Comparison of ENCODE assay signal across 8 cellular contexts in genomic region chr3:71710906-71711494, GRCh38. TPM values are rescaled to one million over a fixed set of nuclear protein-coding genes. Genes with fewer than 3 reads are reported as not detected.
DNase-seq lines count a peak whose midpoint lies in the region; ATAC-seq and TF ChIP-seq lines count a peak whose summit lies in the region.

No MANE protein-coding gene starts in this region.

- H3K14ac ChIP-seq in mesenchymal stem cell (ENCODE audit: low read length in 2 of 2) = no peak overlapping the region

- H3K4ac ChIP-seq in mesenchymal stem cell (ENCODE audit: low read depth in 1 of 2, low read length in 2 of 2) = no peak overlapping the region

- H3K4me3 ChIP-seq in OCI-LY7 (ENCODE audit: low read depth, low read length, poor library complexity, severe bottlenecking) (no peak overlapping the region), mesenchymal stem cell (ENCODE audit: insufficient read depth in 1 of 2, low read depth in 1 of 2, low read length in 2 of 2) (no peak overlapping the region)

- H2BK5ac ChIP-seq in mesenchymal stem cell (ENCODE audit: low read depth, low read length, poor library complexity, severe bottlenecking) = no peak overlapping the region

- no peaks in the 10 kb centered on the region for H3K4me1 ChIP-seq in OCI-LY7 (ENCODE audit: insufficient read depth, low read length, poor library complexity, severe bottlenecking)
- peaks cover 6% of the 10 kb centered on the region for H3K4me1 ChIP-seq in mesenchymal stem cell (ENCODE audit: control insufficient read depth, insufficient read depth, low read depth, low read length)

- 18% methylated on average over 1 of the region's 1 CpG for WGBS in mesenchymal stem cell

- H3K79me2 ChIP-seq in OCI-LY7 (ENCODE audit: insufficient read depth, low read depth, low read length) = no peaks in the 10 kb centered on the region

- no peak overlapping the region for H2BK15ac ChIP-seq in mesenchymal stem cell (ENCODE audit: low read depth, poor library complexity, severe bottlenecking)

- no peaks in the 10 kb centered on the region for H3K36me3 ChIP-seq in OCI-LY7 (ENCODE audit: insufficient read depth, low read length)
- H3K36me3 ChIP-seq in mesenchymal stem cell (ENCODE audit: control insufficient read depth in 1 of 2, insufficient read depth in 2 of 2, low read depth in 1 of 2, low read length in 2 of 2) = peaks cover 0 to 3% of the 10 kb centered on the region in 2 experiments

- no peak overlapping the region for H3K27ac ChIP-seq in OCI-LY7 (ENCODE audit: low read depth, low read length, poor library complexity, severe bottlenecking)
- H3K27ac ChIP-seq in mesenchymal stem cell (ENCODE audit: low read length, poor library complexity, severe bottlenecking) = no peak overlapping the region

- POLR2A ChIA-PET in OCI-LY7 (lab: Charles Lee) = interaction anchor here (1.0 kb wide), 1 partner anchor 19 kb away, joined by 3 read pairs; no protein-coding TSS in a partner anchor

- H3K9me2 ChIP-seq in OCI-LY7 (ENCODE audit: insufficient read depth, low read length) = no peaks in the 10 kb centered on the region

- intact Hi-C loops in OCI-LY7 (cut with micrococcal nuclease; ENCODE audit: unreplicated experiment) = loop anchor here (2.0 to 5.0 kb wide), 2 partner anchors 1112 to 1376 kb away; no protein-coding TSS in a partner anchor

- BruUV-seq in OCI-LY7 (replicated peaks; lab: Mats Ljungman, UMichigan) = no TSS peak

- no peak overlapping the region for H3K18ac ChIP-seq in mesenchymal stem cell (ENCODE audit: low read depth in 1 of 2, low read length in 2 of 2)

- CTCF ChIA-PET in OCI-LY7 (lab: Charles Lee; ENCODE audit: unreplicated experiment) = no interaction called here

- peak; percentile 88 for TF ChIP-seq CTCF in OCI-LY7 (conservative IDR thresholded peaks at IDR 0.05; ENCODE audit: low read length)

- H3K27me3 ChIP-seq in mesenchymal stem cell (ENCODE audit: control insufficient read depth in 1 of 2, insufficient read depth in 1 of 2, low read length in 2 of 2) = no peaks in the 10 kb centered on the region

- no peak overlapping the region for H2BK120ac ChIP-seq in mesenchymal stem cell (ENCODE audit: low read depth, low read length)

- H3K79me1 ChIP-seq in mesenchymal stem cell (replicated peaks; ENCODE audit: low read length, poor library complexity, severe bottlenecking) = no peaks in the 10 kb centered on the region

- no peak overlapping the region for H3K4me2 ChIP-seq in OCI-LY7 (ENCODE audit: low read length)
- H3K4me2 ChIP-seq in mesenchymal stem cell (ENCODE audit: low read length, poor library complexity, severe bottlenecking) = no peak overlapping the region

- H3K23ac ChIP-seq in mesenchymal stem cell (ENCODE audit: low read length in 2 of 2) = no peak overlapping the region

- no peak overlapping the region for H2AK5ac ChIP-seq in mesenchymal stem cell (ENCODE audit: low read length, severe bottlenecking)

- H4K20me1 ChIP-seq in OCI-LY7 (ENCODE audit: insufficient read depth, low read length) = no peaks in the 10 kb centered on the region

- H4K91ac ChIP-seq in mesenchymal stem cell (ENCODE audit: low read length) = no peak overlapping the region

- ATAC-seq in GM19035 (IDR thresholded peaks at IDR 0.05; ENCODE audit: unreplicated experiment) (peak; percentile 84), HG03280 (IDR thresholded peaks at IDR 0.05; ENCODE audit: unreplicated experiment) (peak; percentile 79), GM18870 (IDR thresholded peaks at IDR 0.05; ENCODE audit: unreplicated experiment) (no peak)

- no peak overlapping the region for H2BK12ac ChIP-seq in mesenchymal stem cell (ENCODE audit: low read length in 2 of 2)

- peak overlapping the region; percentile 28 for H3K9ac ChIP-seq in mesenchymal stem cell (ENCODE audit: low read length)

- H3K9me3 ChIP-seq in OCI-LY7 (ENCODE audit: low read length) (no peaks in the 10 kb centered on the region), mesenchymal stem cell (ENCODE audit: control insufficient read depth, low read length) (no peaks in the 10 kb centered on the region)

- no peak overlapping the region for H4K8ac ChIP-seq in mesenchymal stem cell (ENCODE audit: low read length)

- no peak overlapping the region for H2AFZ ChIP-seq in OCI-LY7 (ENCODE audit: low read length)
- H2AFZ ChIP-seq in mesenchymal stem cell (ENCODE audit: low read depth, low read length) = no peak overlapping the region

- DNase-seq in D341Med (ENCODE audit: low spot score) (peak; percentile 65), OCI-LY7 (ENCODE audit: low spot score) (peak; percentile 65), dermis blood vessel endothelial cell (peak; percentile 69), mesenchymal stem cell (peak; percentile 70)
- DNase-seq in stimulated activated CD4-positive, alpha-beta T cell treated with anti-CD3 and anti-CD28 coated beads, Interleukin-2, amount 100 ng/mL, for 24 hours = no peak

RNA-seq across cellular contexts. Expression of gene EIF4E3, which starts 14.2 kb away (rescaled TPM):
- total RNA-seq in OCI-LY7 (2014; rRNA removed; shearing (Covaris generic)) = not detected in 2 replicates
- total RNA-seq in OCI-LY7 (2022) (not detected in 2 replicates), dermis blood vessel endothelial cell (2.5 and 2.6 TPM in 2 replicates)
- polyA plus RNA-seq in mesenchymal stem cell (2013, experiment 1 of 2) = 5.5 TPM
- 6.2 TPM for polyA plus RNA-seq in mesenchymal stem cell (2013, experiment 2 of 2)

RNA-seq across cellular contexts. Expression of gene GPR27, which starts 42.7 kb away (rescaled TPM):
- total RNA-seq in OCI-LY7 (2014; rRNA removed; shearing (Covaris generic)) = not detected in 2 replicates
- total RNA-seq in OCI-LY7 (2022) (not detected in 2 replicates), dermis blood vessel endothelial cell (not detected in 2 replicates)
- 0.01 TPM for polyA plus RNA-seq in mesenchymal stem cell (2013, experiment 1 of 2)
- polyA plus RNA-seq in mesenchymal stem cell (2013, experiment 2 of 2) = not detected

Comparison
In these comparisons a context has a peak if more than half of its experiments do, and no peak if none do; other contexts are left out.
1. DNase-seq: peak in D341Med (single experiment), OCI-LY7 (single experiment), dermis blood vessel endothelial cell (single experiment) and mesenchymal stem cell (single experiment); none in stimulated activated CD4-positive, alpha-beta T cell treated with anti-CD3 and anti-CD28 coated beads, Interleukin-2, amount 100 ng/mL, for 24 hours (0 of 2).